1 cellular context compared by ENCODE assay signal in genomic region chr19:2546128-2547032, GRCh38.
TF ChIP-seq lines count a peak whose summit lies in the region.

No MANE protein-coding gene starts in this region.

TF ChIP-seq in H1, 55 proteins besides CTCF, POLR2A, EP300 and RAD21 (continued from another document):
- TF ChIP-seq, protein P1, sequence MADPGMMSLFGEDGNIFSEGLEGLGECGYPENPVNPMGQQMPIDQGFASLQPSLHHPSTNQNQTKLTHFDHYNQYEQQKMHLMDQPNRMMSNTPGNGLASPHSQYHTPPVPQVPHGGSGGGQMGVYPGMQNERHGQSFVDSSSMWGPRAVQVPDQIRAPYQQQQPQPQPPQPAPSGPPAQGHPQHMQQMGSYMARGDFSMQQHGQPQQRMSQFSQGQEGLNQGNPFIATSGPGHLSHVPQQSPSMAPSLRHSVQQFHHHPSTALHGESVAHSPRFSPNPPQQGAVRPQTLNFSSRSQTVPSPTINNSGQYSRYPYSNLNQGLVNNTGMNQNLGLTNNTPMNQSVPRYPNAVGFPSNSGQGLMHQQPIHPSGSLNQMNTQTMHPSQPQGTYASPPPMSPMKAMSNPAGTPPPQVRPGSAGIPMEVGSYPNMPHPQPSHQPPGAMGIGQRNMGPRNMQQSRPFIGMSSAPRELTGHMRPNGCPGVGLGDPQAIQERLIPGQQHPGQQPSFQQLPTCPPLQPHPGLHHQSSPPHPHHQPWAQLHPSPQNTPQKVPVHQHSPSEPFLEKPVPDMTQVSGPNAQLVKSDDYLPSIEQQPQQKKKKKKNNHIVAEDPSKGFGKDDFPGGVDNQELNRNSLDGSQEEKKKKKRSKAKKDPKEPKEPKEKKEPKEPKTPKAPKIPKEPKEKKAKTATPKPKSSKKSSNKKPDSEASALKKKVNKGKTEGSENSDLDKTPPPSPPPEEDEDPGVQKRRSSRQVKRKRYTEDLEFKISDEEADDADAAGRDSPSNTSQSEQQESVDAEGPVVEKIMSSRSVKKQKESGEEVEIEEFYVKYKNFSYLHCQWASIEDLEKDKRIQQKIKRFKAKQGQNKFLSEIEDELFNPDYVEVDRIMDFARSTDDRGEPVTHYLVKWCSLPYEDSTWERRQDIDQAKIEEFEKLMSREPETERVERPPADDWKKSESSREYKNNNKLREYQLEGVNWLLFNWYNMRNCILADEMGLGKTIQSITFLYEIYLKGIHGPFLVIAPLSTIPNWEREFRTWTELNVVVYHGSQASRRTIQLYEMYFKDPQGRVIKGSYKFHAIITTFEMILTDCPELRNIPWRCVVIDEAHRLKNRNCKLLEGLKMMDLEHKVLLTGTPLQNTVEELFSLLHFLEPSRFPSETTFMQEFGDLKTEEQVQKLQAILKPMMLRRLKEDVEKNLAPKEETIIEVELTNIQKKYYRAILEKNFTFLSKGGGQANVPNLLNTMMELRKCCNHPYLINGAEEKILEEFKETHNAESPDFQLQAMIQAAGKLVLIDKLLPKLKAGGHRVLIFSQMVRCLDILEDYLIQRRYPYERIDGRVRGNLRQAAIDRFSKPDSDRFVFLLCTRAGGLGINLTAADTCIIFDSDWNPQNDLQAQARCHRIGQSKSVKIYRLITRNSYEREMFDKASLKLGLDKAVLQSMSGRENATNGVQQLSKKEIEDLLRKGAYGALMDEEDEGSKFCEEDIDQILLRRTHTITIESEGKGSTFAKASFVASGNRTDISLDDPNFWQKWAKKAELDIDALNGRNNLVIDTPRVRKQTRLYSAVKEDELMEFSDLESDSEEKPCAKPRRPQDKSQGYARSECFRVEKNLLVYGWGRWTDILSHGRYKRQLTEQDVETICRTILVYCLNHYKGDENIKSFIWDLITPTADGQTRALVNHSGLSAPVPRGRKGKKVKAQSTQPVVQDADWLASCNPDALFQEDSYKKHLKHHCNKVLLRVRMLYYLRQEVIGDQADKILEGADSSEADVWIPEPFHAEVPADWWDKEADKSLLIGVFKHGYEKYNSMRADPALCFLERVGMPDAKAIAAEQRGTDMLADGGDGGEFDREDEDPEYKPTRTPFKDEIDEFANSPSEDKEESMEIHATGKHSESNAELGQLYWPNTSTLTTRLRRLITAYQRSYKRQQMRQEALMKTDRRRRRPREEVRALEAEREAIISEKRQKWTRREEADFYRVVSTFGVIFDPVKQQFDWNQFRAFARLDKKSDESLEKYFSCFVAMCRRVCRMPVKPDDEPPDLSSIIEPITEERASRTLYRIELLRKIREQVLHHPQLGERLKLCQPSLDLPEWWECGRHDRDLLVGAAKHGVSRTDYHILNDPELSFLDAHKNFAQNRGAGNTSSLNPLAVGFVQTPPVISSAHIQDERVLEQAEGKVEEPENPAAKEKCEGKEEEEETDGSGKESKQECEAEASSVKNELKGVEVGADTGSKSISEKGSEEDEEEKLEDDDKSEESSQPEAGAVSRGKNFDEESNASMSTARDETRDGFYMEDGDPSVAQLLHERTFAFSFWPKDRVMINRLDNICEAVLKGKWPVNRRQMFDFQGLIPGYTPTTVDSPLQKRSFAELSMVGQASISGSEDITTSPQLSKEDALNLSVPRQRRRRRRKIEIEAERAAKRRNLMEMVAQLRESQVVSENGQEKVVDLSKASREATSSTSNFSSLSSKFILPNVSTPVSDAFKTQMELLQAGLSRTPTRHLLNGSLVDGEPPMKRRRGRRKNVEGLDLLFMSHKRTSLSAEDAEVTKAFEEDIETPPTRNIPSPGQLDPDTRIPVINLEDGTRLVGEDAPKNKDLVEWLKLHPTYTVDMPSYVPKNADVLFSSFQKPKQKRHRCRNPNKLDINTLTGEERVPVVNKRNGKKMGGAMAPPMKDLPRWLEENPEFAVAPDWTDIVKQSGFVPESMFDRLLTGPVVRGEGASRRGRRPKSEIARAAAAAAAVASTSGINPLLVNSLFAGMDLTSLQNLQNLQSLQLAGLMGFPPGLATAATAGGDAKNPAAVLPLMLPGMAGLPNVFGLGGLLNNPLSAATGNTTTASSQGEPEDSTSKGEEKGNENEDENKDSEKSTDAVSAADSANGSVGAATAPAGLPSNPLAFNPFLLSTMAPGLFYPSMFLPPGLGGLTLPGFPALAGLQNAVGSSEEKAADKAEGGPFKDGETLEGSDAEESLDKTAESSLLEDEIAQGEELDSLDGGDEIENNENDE (IDR thresholded peaks at IDR 0.05; ENCODE audit: insufficient replicate concordance, low read length): no peak
- TF ChIP-seq TAF7 (optimal IDR thresholded peaks at IDR 0.05; ENCODE audit: borderline replicate concordance, low read depth, low read length) (no peak), BRCA1 (IDR thresholded peaks at IDR 0.05; ENCODE audit: low read depth, low read length) (no peak), TCF12 (IDR thresholded peaks at IDR 0.05; ENCODE audit: low read depth, low read length) (no peak), TAF1 (IDR thresholded peaks at IDR 0.05; ENCODE audit: low read depth, low read length) (peak; percentile 50), CHD1 (IDR thresholded peaks at IDR 0.05; ENCODE audit: low read depth, low read length) (no peak), KDM5A (IDR thresholded peaks at IDR 0.05; ENCODE audit: low read length) (no peak), SP2 (IDR thresholded peaks at IDR 0.05; ENCODE audit: low read length) (no peak), SIRT6 (IDR thresholded peaks at IDR 0.05; ENCODE audit: low read length) (no peak)
- TF ChIP-seq, protein P2, sequence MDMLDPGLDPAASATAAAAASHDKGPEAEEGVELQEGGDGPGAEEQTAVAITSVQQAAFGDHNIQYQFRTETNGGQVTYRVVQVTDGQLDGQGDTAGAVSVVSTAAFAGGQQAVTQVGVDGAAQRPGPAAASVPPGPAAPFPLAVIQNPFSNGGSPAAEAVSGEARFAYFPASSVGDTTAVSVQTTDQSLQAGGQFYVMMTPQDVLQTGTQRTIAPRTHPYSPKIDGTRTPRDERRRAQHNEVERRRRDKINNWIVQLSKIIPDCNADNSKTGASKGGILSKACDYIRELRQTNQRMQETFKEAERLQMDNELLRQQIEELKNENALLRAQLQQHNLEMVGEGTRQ (IDR thresholded peaks at IDR 0.05; ENCODE audit: low read length): 0 out of 2 replicates have a peak, but pooled peaks have one; percentile 6
